25 cellular contexts compared by ENCODE assay signal in genomic region chr2:84383271-84383670, GRCh38.
"Had no signal": no experiment of that assay in that cellular context is flagged by ENCODE, and none has a peak within 500 bp of the region (broad histone marks: within the 10 kb centered on the region; RNA-seq: fewer than 3 reads in every experiment).

No MANE protein-coding gene starts in this region.

- H3K9me3 Mint-ChIP-seq: effector memory CD8-positive, alpha-beta T cell had no signal

- H3K27ac Mint-ChIP-seq: effector memory CD8-positive, alpha-beta T cell; endodermal cell; mesothelial cell of epicardium; naive thymus-derived CD4-positive, alpha-beta T cell had no signal

- H3K4me3 Mint-ChIP-seq: effector memory CD8-positive, alpha-beta T cell; endodermal cell; mesothelial cell of epicardium; naive thymus-derived CD4-positive, alpha-beta T cell had no signal

- H3K4me1 Mint-ChIP-seq: naive thymus-derived CD4-positive, alpha-beta T cell had no signal

- FAIRE-seq: colon, endometrium, islet of Langerhans, keratinocyte had no signal

- DNase-seq: effector CD8-positive, alpha-beta T cell; effector memory CD8-positive, alpha-beta T cell; endodermal cell; erythroblast; esophagus squamous epithelium; foreskin fibroblast; foreskin melanocyte; gastrocnemius medialis; glutamatergic neuron; head of caudate nucleus; heart right ventricle; hippocampal formation; left cardiac atrium; left lung; left ventricle myocardium superior; lower lobe of right lung; mesenchymal stem cell; mucosa of descending colon; naive thymus-derived CD4-positive, alpha-beta T cell had no signal

- H3K36me3 Mint-ChIP-seq: mesothelial cell of epicardium; naive thymus-derived CD4-positive, alpha-beta T cell had no signal

- ATAC-seq: effector memory CD8-positive, alpha-beta T cell; esophagus mucosa; gastrocnemius medialis; heart right ventricle; left cardiac atrium; left lung; left ventricle myocardium superior; lower lobe of right lung; mucosa of descending colon; naive thymus-derived CD4-positive, alpha-beta T cell had no signal
